1 cellular context compared by ENCODE assay signal in genomic region chr15:65087873-65088642, GRCh38.
TF ChIP-seq lines count a peak whose summit lies in the region.

No MANE protein-coding gene starts in this region.

TF ChIP-seq in IMR-90, 13 proteins besides CTCF, POLR2A, EP300 and RAD21:
- TF ChIP-seq RCOR1 (IDR thresholded peaks at IDR 0.05; ENCODE audit: insufficient replicate concordance, low read length) (no peak), CHD1 (IDR thresholded peaks at IDR 0.05; ENCODE audit: low read depth, low read length) (no peak), MXI1 (IDR thresholded peaks at IDR 0.05; ENCODE audit: borderline replicate concordance, low read depth, low read length) (no peak), MAZ (IDR thresholded peaks at IDR 0.05; ENCODE audit: borderline replicate concordance, low read depth, low read length) (no peak), MAFK (IDR thresholded peaks at IDR 0.05; ENCODE audit: low read depth, low read length) (no peak), CEBPB (IDR thresholded peaks at IDR 0.05; ENCODE audit: low read depth, low read length) (no peak), BHLHE40 (IDR thresholded peaks at IDR 0.05; ENCODE audit: low read depth, low read length) (no peak), NFE2L2 (IDR thresholded peaks at IDR 0.05; ENCODE audit: low read depth, low read length) (no peak), RFX5 (IDR thresholded peaks at IDR 0.05; ENCODE audit: low read depth, low read length) (no peak), ELK1 (IDR thresholded peaks at IDR 0.05; ENCODE audit: borderline replicate concordance, low read depth, low read length) (no peak), FOS (IDR thresholded peaks at IDR 0.05; ENCODE audit: low read depth, low read length) (no peak), SMC3 (IDR thresholded peaks at IDR 0.05; ENCODE audit: low read depth, low read length) (no peak)
- TF ChIP-seq, protein P1, sequence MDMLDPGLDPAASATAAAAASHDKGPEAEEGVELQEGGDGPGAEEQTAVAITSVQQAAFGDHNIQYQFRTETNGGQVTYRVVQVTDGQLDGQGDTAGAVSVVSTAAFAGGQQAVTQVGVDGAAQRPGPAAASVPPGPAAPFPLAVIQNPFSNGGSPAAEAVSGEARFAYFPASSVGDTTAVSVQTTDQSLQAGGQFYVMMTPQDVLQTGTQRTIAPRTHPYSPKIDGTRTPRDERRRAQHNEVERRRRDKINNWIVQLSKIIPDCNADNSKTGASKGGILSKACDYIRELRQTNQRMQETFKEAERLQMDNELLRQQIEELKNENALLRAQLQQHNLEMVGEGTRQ (IDR thresholded peaks at IDR 0.05; ENCODE audit: low read depth, low read length): no peak
